ENCODE assay signal across 15 cellular contexts in the genomic region with DNA sequence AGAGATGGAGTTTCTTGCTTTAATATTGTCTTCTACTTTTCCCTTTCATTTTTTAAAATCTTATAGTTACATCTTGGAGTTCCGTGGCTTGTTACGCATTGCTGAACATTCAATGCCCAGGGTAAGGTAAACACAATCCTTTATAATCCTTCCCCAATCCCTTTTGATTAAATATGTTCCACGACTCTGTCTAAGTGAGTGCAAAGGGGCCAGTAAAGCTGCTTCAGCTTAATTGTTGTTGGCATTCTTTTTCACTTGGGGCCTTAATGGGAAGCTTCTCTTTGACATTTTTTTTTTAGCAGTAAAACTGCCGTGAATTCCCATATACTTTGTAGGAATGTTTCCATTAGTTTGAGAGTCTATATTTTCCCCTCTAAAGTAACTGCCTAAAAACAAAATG.
A peak's percentile ranks its signal among the peaks of the same experiment; 100 is the strongest.
DNase-seq lines count a peak whose midpoint lies in the region; ATAC-seq and TF ChIP-seq lines count a peak whose summit lies in the region.
"Had no signal": no experiment of that assay in that cellular context is flagged by ENCODE, and none has a peak within 500 bp of the region (broad histone marks: within the 10 kb centered on the region; RNA-seq: fewer than 3 reads in every experiment).

No MANE protein-coding gene starts in this region.

- no peak overlapping the region for H3K27ac ChIP-seq in neural progenitor cell
- H3K27ac ChIP-seq: A549, C4-2B had no signal

- no peaks in the 10 kb centered on the region for H3K36me3 ChIP-seq in neural progenitor cell

- H3K4me1 Mint-ChIP-seq in neural progenitor cell = peaks cover 20% of the 10 kb centered on the region

- DNase-seq in D341Med (ENCODE audit: low spot score) (peak; percentile 45), NCI-H82 treated with DMSO at 0.1 percent for 48 hours (lab: John Stamatoyannopoulos, UW; ENCODE audit: unreplicated experiment) (peak; percentile 3), dedifferentiated amniotic fluid mesenchymal stem cell (ENCODE audit: extremely low spot score) (peak; percentile 22), neural progenitor cell (ENCODE audit: low spot score) (peak; percentile 26), cerebellar cortex (ENCODE audit: low spot score) (no peak), NCI-H526 treated with DMSO at 0.1 percent for 48 hours (lab: John Stamatoyannopoulos, UW) (no peak), NCI-H2081 (lab: John Stamatoyannopoulos, UW) (no peak)
- DNase-seq: NCI-H187 treated with DMSO at 0.1 percent for 48 hours, NCI-H2227 treated with DMSO at 0.1 percent for 48 hours, SHP77, SK-N-SH had no signal

- H3K27me3 ChIP-seq in neural progenitor cell = no peaks in the 10 kb centered on the region

- peak overlapping the region; percentile 36 for H3K4me2 ChIP-seq in neural progenitor cell
- H3K4me2 ChIP-seq: A549, SK-N-SH had no signal

- no peaks in the 10 kb centered on the region for H3K36me3 Mint-ChIP-seq in neural progenitor cell

- no peak overlapping the region for H3K4me3 ChIP-seq in neural progenitor cell
- H3K4me3 ChIP-seq: A549, K562 had no signal

- TF ChIP-seq CTCF in neural progenitor cell (IDR thresholded peaks at IDR 0.05) = no peak

- H3K9me3 ChIP-seq in neural progenitor cell (ENCODE audit: low read depth) = no peaks in the 10 kb centered on the region
- H3K9me3 ChIP-seq: A549, SK-N-SH had no signal

- no peaks in the 10 kb centered on the region for H3F3A ChIP-seq in neural progenitor cell (ENCODE audit: low read depth)

- peak overlapping the region; percentile 62 for H3K27ac Mint-ChIP-seq in neural progenitor cell

- ATAC-seq in GM21717 (IDR thresholded peaks at IDR 0.05; ENCODE audit: unreplicated experiment) = no peak
- ATAC-seq: A549, K562 had no signal

- peaks cover 2% of the 10 kb centered on the region for H3K9me3 Mint-ChIP-seq in neural progenitor cell

- no peaks in the 10 kb centered on the region for H4K20me1 ChIP-seq in neural progenitor cell (ENCODE audit: low read depth)

- no peak overlapping the region for H3K4me3 Mint-ChIP-seq in neural progenitor cell

- no peaks in the 10 kb centered on the region for H3K79me2 ChIP-seq in neural progenitor cell (ENCODE audit: low read depth)

- H3K27me3 Mint-ChIP-seq in neural progenitor cell (ENCODE audit: insufficient read depth, low read depth) = no peaks in the 10 kb centered on the region

- peaks cover 25% of the 10 kb centered on the region for H3K4me1 ChIP-seq in neural progenitor cell
- H3K4me1 ChIP-seq: A549 had no signal

- H2AFZ ChIP-seq in neural progenitor cell (replicated peaks) = peak overlapping the region; percentile 73

- H3K9ac ChIP-seq in neural progenitor cell = no peak overlapping the region
- H3K9ac ChIP-seq: SK-N-SH had no signal

Comparison
In these comparisons a context has a peak if more than half of its experiments do, and no peak if none do; other contexts are left out.
1. DNase-seq: peak in D341Med (single experiment), NCI-H82 treated with DMSO at 0.1 percent for 48 hours (single experiment), dedifferentiated amniotic fluid mesenchymal stem cell (single experiment) and neural progenitor cell (single experiment); none in cerebellar cortex (single experiment), NCI-H526 treated with DMSO at 0.1 percent for 48 hours (single experiment) and NCI-H2081 (0 of 2).